Comparison of ENCODE assay signal across 15 cellular contexts in genomic region chr11:83979593-83979992, GRCh38.
A peak's percentile ranks its signal among the peaks of the same experiment; 100 is the strongest.
DNase-seq lines count a peak whose midpoint lies in the region; ATAC-seq and TF ChIP-seq lines count a peak whose summit lies in the region.
"Had no signal": no experiment of that assay in that cellular context is flagged by ENCODE, and none has a peak within 500 bp of the region (broad histone marks: within the 10 kb centered on the region; RNA-seq: fewer than 3 reads in every experiment).

No MANE protein-coding gene starts in this region.

- intact Hi-C loops in Right ventricle myocardium superior (cut with DNase I) (no loop called here), right cardiac atrium (cut with DNase I) (no loop called here), dorsolateral prefrontal cortex (cut with DNase I) (loop anchor here in 1 of 2 donors (10.0 kb wide), 1 partner anchor 105 kb away; no protein-coding TSS in a partner anchor), OCI-LY7 (cut with micrococcal nuclease; ENCODE audit: unreplicated experiment) (no loop called here)

- no peaks in the 10 kb centered on the region for H3K9me2 ChIP-seq in OCI-LY7 (ENCODE audit: insufficient read depth, low read length)

- no peak overlapping the region for H3K4me3 ChIP-seq in right cardiac atrium (ENCODE audit: low read length)
- H3K4me3 ChIP-seq in dorsolateral prefrontal cortex, result no peak overlapping the region
- H3K4me3 ChIP-seq in OCI-LY7 (ENCODE audit: low read depth, low read length, poor library complexity, severe bottlenecking), result no peak overlapping the region

- ATAC-seq in Right ventricle myocardium superior (ENCODE audit: poor library complexity) (peak; percentile 96), right cardiac atrium (no peak)

- DNase-seq in Right ventricle myocardium superior (no peak), right cardiac atrium (no peak), NCI-H446 treated with DMSO at 0.1 percent for 48 hours (lab: John Stamatoyannopoulos, UW) (peak; percentile 63), dorsolateral prefrontal cortex (no peak), retina (peak; percentile 16), OCI-LY7 (ENCODE audit: low spot score) (no peak), dermis blood vessel endothelial cell (no peak)
- DNase-seq: DMS79, Karpas-422, NCI-H1694 treated with DMSO at 0.1 percent for 48 hours, NCI-H2081 treated with DMSO at 0.1 percent for 48 hours, NCI-H510A, NCI-H774, OCI-M1, SHP77 had no signal

- no TSS peak for BruUV-seq in OCI-LY7 (replicated peaks; lab: Mats Ljungman, UMichigan)

- H3K27me3 ChIP-seq in right cardiac atrium (ENCODE audit: control insufficient read depth, insufficient read depth) (no peaks in the 10 kb centered on the region), dorsolateral prefrontal cortex (no peaks in the 10 kb centered on the region)

- TF ChIP-seq CTCF in dorsolateral prefrontal cortex (IDR thresholded peaks at IDR 0.05 in 54 of 56, conservative IDR thresholded peaks at IDR 0.05 in 2 of 56; ENCODE audit: low read depth in 1 of 56, partially characterized antibody in 56 of 56), result no peak
- TF ChIP-seq CTCF in OCI-LY7 (conservative IDR thresholded peaks at IDR 0.05; ENCODE audit: low read length), result no peak

- H2AFZ ChIP-seq in OCI-LY7 (ENCODE audit: low read length), result no peak overlapping the region

- CTCF ChIA-PET in OCI-LY7 (lab: Charles Lee; ENCODE audit: unreplicated experiment), result no interaction called here

- H4K20me1 ChIP-seq in OCI-LY7 (ENCODE audit: insufficient read depth, low read length), result no peaks in the 10 kb centered on the region

- H3K36me3 ChIP-seq in OCI-LY7 (ENCODE audit: insufficient read depth, low read length), result no peaks in the 10 kb centered on the region

- no peaks in the 10 kb centered on the region for H3K4me1 ChIP-seq in right cardiac atrium (ENCODE audit: control insufficient read depth, insufficient read depth, low read length)
- no peaks in the 10 kb centered on the region for H3K4me1 ChIP-seq in OCI-LY7 (ENCODE audit: insufficient read depth, low read length, poor library complexity, severe bottlenecking)

- 56% methylated on average over 1 of the region's 1 CpG for WGBS in right cardiac atrium

- H3K9me3 ChIP-seq in right cardiac atrium (ENCODE audit: control insufficient read depth, low read length), result no peaks in the 10 kb centered on the region
- H3K9me3 ChIP-seq in OCI-LY7 (ENCODE audit: low read length), result no peaks in the 10 kb centered on the region

- H3K79me2 ChIP-seq in OCI-LY7 (ENCODE audit: insufficient read depth, low read depth, low read length), result no peaks in the 10 kb centered on the region

- POLR2A ChIA-PET in OCI-LY7 (lab: Charles Lee), result no interaction called here

- no peak overlapping the region for H3K4me2 ChIP-seq in OCI-LY7 (ENCODE audit: low read length)

- no peak overlapping the region for H3K27ac ChIP-seq in right cardiac atrium (ENCODE audit: low read length)
- peak overlapping the region in 44 of 59 donors; percentile 2 to 91 (median 56) for H3K27ac ChIP-seq in dorsolateral prefrontal cortex
- H3K27ac ChIP-seq in OCI-LY7 (ENCODE audit: low read depth, low read length, poor library complexity, severe bottlenecking), result no peak overlapping the region

Comparison
In these comparisons a context has a peak if more than half of its experiments do, and no peak if none do; other contexts are left out.
1. DNase-seq: peak in NCI-H446 treated with DMSO at 0.1 percent for 48 hours (single experiment) and retina (single experiment); none in Right ventricle myocardium superior (single experiment), right cardiac atrium (0 of 3), dorsolateral prefrontal cortex (0 of 10), OCI-LY7 (single experiment) and dermis blood vessel endothelial cell (single experiment).
2. H3K27ac ChIP-seq: peak in dorsolateral prefrontal cortex (44 of 59); none in right cardiac atrium (single experiment) and OCI-LY7 (single experiment).